Comparison of ENCODE assay signal across 1 cellular context in the genomic region with DNA sequence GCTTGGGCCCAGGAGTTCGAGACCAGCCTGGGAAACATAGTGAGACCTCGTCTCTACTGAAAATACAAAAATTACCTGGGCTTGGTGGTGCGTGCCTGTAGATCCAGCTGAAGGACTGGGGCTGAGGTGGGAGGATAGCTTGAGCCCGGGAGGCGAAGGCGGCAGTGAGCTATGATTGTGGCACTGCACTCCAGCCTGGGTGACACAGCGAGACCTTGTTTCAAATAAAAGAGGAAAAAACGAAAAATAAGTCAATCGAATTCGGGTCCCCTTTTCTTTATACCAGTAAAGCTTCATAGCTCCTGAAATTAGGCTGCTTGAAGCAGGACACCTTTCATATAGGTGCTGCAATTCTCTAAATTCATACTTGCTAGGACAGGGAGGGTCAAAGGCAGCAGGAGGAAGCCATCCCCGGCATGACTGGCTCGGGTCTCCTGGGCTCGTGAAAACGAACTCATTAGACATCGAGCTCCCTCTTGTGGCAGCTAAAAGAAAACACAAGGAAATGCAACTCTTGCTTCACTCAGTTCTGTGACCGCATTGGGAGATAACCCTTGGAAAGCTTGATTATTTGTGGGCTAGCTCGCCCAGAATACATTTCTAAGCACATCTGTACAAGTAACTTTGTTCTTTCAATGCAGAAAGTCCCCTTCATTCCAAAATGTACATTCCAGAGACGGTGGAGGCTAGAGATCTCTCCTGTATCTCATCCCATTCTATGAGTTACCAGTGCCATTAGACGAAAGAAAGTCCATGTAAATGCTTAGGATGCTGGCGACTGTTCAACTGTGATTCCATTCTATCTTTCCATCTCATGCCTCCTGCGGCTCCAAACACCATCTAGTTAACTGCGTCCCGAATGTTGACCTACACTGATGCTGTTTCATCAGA.
TF ChIP-seq lines count a peak whose summit lies in the region.

No MANE protein-coding gene starts in this region.

TF ChIP-seq in SK-N-SH treated with all-trans-retinoic acid at 6 μM for 48 hours, 23 proteins besides CTCF, POLR2A, EP300 and RAD21 (continued from another document):
- TF ChIP-seq, protein P1, sequence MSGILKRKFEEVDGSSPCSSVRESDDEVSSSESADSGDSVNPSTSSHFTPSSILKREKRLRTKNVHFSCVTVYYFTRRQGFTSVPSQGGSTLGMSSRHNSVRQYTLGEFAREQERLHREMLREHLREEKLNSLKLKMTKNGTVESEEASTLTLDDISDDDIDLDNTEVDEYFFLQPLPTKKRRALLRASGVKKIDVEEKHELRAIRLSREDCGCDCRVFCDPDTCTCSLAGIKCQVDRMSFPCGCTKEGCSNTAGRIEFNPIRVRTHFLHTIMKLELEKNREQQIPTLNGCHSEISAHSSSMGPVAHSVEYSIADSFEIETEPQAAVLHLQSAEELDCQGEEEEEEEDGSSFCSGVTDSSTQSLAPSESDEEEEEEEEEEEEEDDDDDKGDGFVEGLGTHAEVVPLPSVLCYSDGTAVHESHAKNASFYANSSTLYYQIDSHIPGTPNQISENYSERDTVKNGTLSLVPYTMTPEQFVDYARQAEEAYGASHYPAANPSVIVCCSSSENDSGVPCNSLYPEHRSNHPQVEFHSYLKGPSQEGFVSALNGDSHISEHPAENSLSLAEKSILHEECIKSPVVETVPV (CRISPR knock-in tag; IDR thresholded peaks at IDR 0.05) = no peak
